In the genomic region with DNA sequence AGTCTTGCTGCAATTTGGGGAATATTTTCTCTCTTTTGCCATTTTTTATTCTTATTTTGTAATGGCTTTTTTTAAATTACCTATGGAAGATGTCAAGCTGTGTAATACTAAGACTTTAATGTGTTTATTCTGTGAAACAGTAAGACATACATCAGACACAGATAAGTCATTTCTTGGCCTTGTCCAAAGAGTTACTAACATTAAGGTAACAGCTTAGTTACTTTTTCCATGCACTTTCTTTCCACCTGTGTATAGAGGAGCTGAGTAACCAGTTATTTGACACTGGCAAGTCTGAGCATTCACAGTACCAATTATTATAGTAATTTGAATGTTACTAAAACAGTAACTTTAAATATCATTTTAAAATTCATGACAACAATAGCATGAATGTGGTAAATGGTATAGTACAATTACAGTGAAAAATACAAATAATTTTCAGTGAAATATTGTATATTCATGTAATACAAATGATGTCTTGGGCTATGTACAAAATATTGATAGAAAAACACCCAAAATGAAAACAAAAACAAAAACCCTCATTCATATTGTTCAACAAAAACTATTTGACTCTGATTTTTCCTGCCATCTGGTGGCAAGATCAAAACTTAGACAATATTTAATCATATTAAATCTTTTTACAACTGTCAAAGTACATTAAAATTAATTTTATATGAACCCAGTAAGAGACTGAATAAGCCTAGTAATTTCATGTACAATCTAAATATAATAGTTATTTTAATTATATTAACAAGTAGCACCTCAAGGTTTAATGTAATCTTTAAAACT, we compare ENCODE assay signal across 19 cellular contexts.
DNase-seq lines count a peak whose midpoint lies in the region; ATAC-seq, FAIRE-seq and TF ChIP-seq lines count a peak whose summit lies in the region.
"Had no signal": no experiment of that assay in that cellular context is flagged by ENCODE, and none has a peak within 500 bp of the region (broad histone marks: within the 10 kb centered on the region; RNA-seq: fewer than 3 reads in every experiment).

No MANE protein-coding gene starts in this region.

- H2AFZ ChIP-seq in HCT116 (ENCODE audit: low read depth, low read length, poor library complexity, severe bottlenecking) (peak overlapping the region; percentile 81), hepatocyte (no peak overlapping the region)

- peak; percentile 24; the same call in 1 of the 3 replicates for TF ChIP-seq CTCF in A549 (IDR thresholded peaks at IDR 0.05)
- TF ChIP-seq CTCF in HCT116 (IDR thresholded peaks at IDR 0.05 in 2 of 3, conservative IDR thresholded peaks at IDR 0.05 in 1 of 3; ENCODE audit: borderline replicate concordance in 1 of 3, insufficient read depth in 1 of 3, low read depth in 2 of 3, low read length in 2 of 3): peak; percentile 11 to 26 (median 22); a peak in 3 of 6 replicates
- peak; percentile 51 for TF ChIP-seq CTCF in VCaP (conservative IDR thresholded peaks at IDR 0.05)
- peak; percentile 20 for TF ChIP-seq CTCF in hepatocyte (IDR thresholded peaks at IDR 0.05; ENCODE audit: poor library complexity)

- H3K4me2 ChIP-seq in A549 (no peak overlapping the region), HCT116 (ENCODE audit: low read length) (no peak overlapping the region), hepatocyte (no peak overlapping the region)

- H3K9me3 Mint-ChIP-seq in activated T-cell treated with anti-CD3 and anti-CD28 coated beads, Interleukin-2, amount 50 U/mL, for 4 hours: no peaks in the 10 kb centered on the region
- peaks cover 0 to 10% (median 6%) of the 10 kb centered on the region in 6 donors for H3K9me3 Mint-ChIP-seq in immature natural killer cell
- H3K9me3 Mint-ChIP-seq: activated naive CD8-positive, alpha-beta T cell treated with anti-CD3 and anti-CD28 coated beads for 36 hours; naive thymus-derived CD4-positive, alpha-beta T cell had no signal

- H3K4me3 ChIP-seq in A549 (no peak overlapping the region), HCT116 (replicated peaks in 1 of 2; ENCODE audit: low read depth in 1 of 2, low read length in 2 of 2) (no peak overlapping the region), hepatocyte (no peak overlapping the region)

- H3K27ac Mint-ChIP-seq in immature natural killer cell: no peak overlapping the region
- H3K27ac Mint-ChIP-seq: activated naive CD8-positive, alpha-beta T cell treated with anti-CD3 and anti-CD28 coated beads for 36 hours; activated T-cell treated with anti-CD3 and anti-CD28 coated beads, Interleukin-2, amount 50 U/mL, for 72 hours; naive thymus-derived CD4-positive, alpha-beta T cell had no signal

- H3K36me3 ChIP-seq in HCT116 (ENCODE audit: control insufficient read depth in 1 of 2, insufficient read depth in 2 of 2, low read length in 2 of 2) (no peaks in the 10 kb centered on the region), hepatocyte (replicated peaks; ENCODE audit: insufficient read depth, low read depth) (no peaks in the 10 kb centered on the region)

- POLR2A ChIA-PET in A549 (lab: Yijun Ruan, JAX) (no interaction called here), HCT116 (lab: Charles Lee) (no interaction called here)

- DNase-seq in A549 (ENCODE audit: low read depth in 1 of 2, low spot score in 1 of 2) (no peak), HCT116 (ENCODE audit: low read depth, low spot score) (no peak), hepatocyte (ENCODE audit: low spot score) (no peak), immature natural killer cell (no peak), iPS-NIHi11 (ENCODE audit: low spot score) (no peak)
- no peak for DNase-seq in activated CD4-positive, alpha-beta T cell treated with anti-CD3 and anti-CD28 coated beads for 4 hours
- no peak for DNase-seq in activated T-cell treated with anti-CD3 and anti-CD28 coated beads, Interleukin-2, amount 50 U/mL, for 4 hours
- DNase-seq: activated CD4-positive, alpha-beta T cell treated with anti-CD3 and anti-CD28 coated beads, Interleukin-2, amount 50 U/mL, for 48 hours; activated naive CD8-positive, alpha-beta T cell treated with anti-CD3 and anti-CD28 coated beads for 36 hours; activated T-cell treated with anti-CD3 and anti-CD28 coated beads, Interleukin-2, amount 50 U/mL, for 72 hours; Calu3; effector CD8-positive, alpha-beta T cell; GDM1; Karpas-422; naive thymus-derived CD4-positive, alpha-beta T cell; NCI-H446; stimulated activated naive CD8-positive, alpha-beta T cell treated with anti-CD3 and anti-CD28 coated beads, Interleukin-15, Interleukin-2, amounts not matched to agents 100 U/mL and 50 U/mL, for 24 hours had no signal

- no peaks in the 10 kb centered on the region for H3K27me3 Mint-ChIP-seq in activated T-cell treated with anti-CD3 and anti-CD28 coated beads, Interleukin-2, amount 50 U/mL, for 4 hours (ENCODE audit: low read depth)
- peaks cover 0 to 1% (median 0%) of the 10 kb centered on the region in 3 donors for H3K27me3 Mint-ChIP-seq in immature natural killer cell (ENCODE audit: low read depth in 3 of 3)
- H3K27me3 Mint-ChIP-seq: activated naive CD8-positive, alpha-beta T cell treated with anti-CD3 and anti-CD28 coated beads for 36 hours; naive thymus-derived CD4-positive, alpha-beta T cell had no signal

- H3K4me1 ChIP-seq in A549 (peaks cover 13% of the 10 kb centered on the region), HCT116 (ENCODE audit: control insufficient read depth in 1 of 2, insufficient read depth in 2 of 2, low read length in 2 of 2) (no peaks in the 10 kb centered on the region), hepatocyte (ENCODE audit: insufficient read depth) (no peaks in the 10 kb centered on the region)

- H3K9me2 ChIP-seq in HCT116 (ENCODE audit: insufficient read depth) (0 out of 2 replicates have a peak, but pooled peaks cover 2% of the 10 kb centered on the region), hepatocyte (replicated peaks; ENCODE audit: insufficient read depth) (no peaks in the 10 kb centered on the region)

- CTCF ChIA-PET in A549 (lab: Yijun Ruan, JAX) (no interaction called here), HCT116 (lab: Charles Lee) (interaction anchor here (0.9 to 2.8 kb wide), 3 partner anchors 267 to 518 kb away, joined by 3 to 9 read pairs (median 3); no protein-coding TSS in a partner anchor)

- no peak for FAIRE-seq in A549 (lab: Jason Lieb, UNC)
- FAIRE-seq: H1 had no signal

- TF ChIP-seq RAD21 in A549 (conservative IDR thresholded peaks at IDR 0.05 in 1 of 2, IDR thresholded peaks at IDR 0.05 in 1 of 2) (peak; percentile 36 to 54), HCT116 (IDR thresholded peaks at IDR 0.05; ENCODE audit: low read depth) (peak; percentile 49; the same call in 1 of the 2 replicates)

- H3K4me3 Mint-ChIP-seq in activated T-cell treated with anti-CD3 and anti-CD28 coated beads, Interleukin-2, amount 50 U/mL, for 4 hours: no peak overlapping the region
- H3K4me3 Mint-ChIP-seq in immature natural killer cell: no peak overlapping the region
- H3K4me3 Mint-ChIP-seq: activated naive CD8-positive, alpha-beta T cell treated with anti-CD3 and anti-CD28 coated beads for 36 hours; activated T-cell treated with anti-CD3 and anti-CD28 coated beads, Interleukin-2, amount 50 U/mL, for 72 hours; naive thymus-derived CD4-positive, alpha-beta T cell had no signal

- no peak overlapping the region for H3K9ac ChIP-seq in HCT116 (ENCODE audit: low read length)

- RAD21 ChIA-PET in HCT116 (lab: Charles Lee; ENCODE audit: low non-redundant PET in 1 of 2, low total read pairs in 2 of 2, uncharacterized antibody in 2 of 2, unreplicated experiment in 2 of 2): no interaction called here

- no peak for TF ChIP-seq EP300 in A549 (IDR thresholded peaks at IDR 0.05)

- TF ChIP-seq POLR2A in A549 (IDR thresholded peaks at IDR 0.05; ENCODE audit: low read length): no peak
- TF ChIP-seq POLR2A in HCT116 (IDR thresholded peaks at IDR 0.05; ENCODE audit: borderline replicate concordance, extremely low read depth, insufficient read depth, insufficient read length): no peak

- H3K27me3 ChIP-seq in HCT116 (ENCODE audit: insufficient read depth, low read length) (no peaks in the 10 kb centered on the region), hepatocyte (no peaks in the 10 kb centered on the region)

- ATAC-seq in A549: no peak
- no peak for ATAC-seq in HCT116
- ATAC-seq in activated T-cell treated with anti-CD3 and anti-CD28 coated beads, Interleukin-2, amount 50 U/mL, for 4 hours: no peak
- ATAC-seq: activated T-cell treated with anti-CD3 and anti-CD28 coated beads, Interleukin-2, amount 50 U/mL, for 72 hours; naive thymus-derived CD4-positive, alpha-beta T cell; stimulated activated naive CD8-positive, alpha-beta T cell treated with anti-CD3 and anti-CD28 coated beads, Interleukin-15, Interleukin-2, amounts not matched to agents 100 U/mL and 50 U/mL, for 24 hours had no signal

- no peaks in the 10 kb centered on the region for H3K36me3 Mint-ChIP-seq in activated T-cell treated with anti-CD3 and anti-CD28 coated beads, Interleukin-2, amount 50 U/mL, for 4 hours (ENCODE audit: insufficient read depth)
- H3K36me3 Mint-ChIP-seq in immature natural killer cell: no peaks in the 10 kb centered on the region
- H3K36me3 Mint-ChIP-seq: activated naive CD8-positive, alpha-beta T cell treated with anti-CD3 and anti-CD28 coated beads for 36 hours; naive thymus-derived CD4-positive, alpha-beta T cell had no signal

- no peaks in the 10 kb centered on the region for H4K20me1 ChIP-seq in HCT116 (ENCODE audit: insufficient read depth)
- no peaks in the 10 kb centered on the region for H4K20me1 ChIP-seq in hepatocyte (ENCODE audit: insufficient read depth, poor library complexity, severe bottlenecking)

- no peaks in the 10 kb centered on the region for H3K9me3 ChIP-seq in A549
- no peaks in the 10 kb centered on the region for H3K9me3 ChIP-seq in HCT116 (ENCODE audit: control insufficient read depth in 1 of 2, insufficient read depth in 1 of 2, low read depth in 1 of 2, low read length in 2 of 2)
- no peaks in the 10 kb centered on the region for H3K9me3 ChIP-seq in hepatocyte (ENCODE audit: low read depth)

- intact Hi-C loops in HCT116 (cut with micrococcal nuclease): loop anchor here (2.0 kb wide), 1 partner anchor 478 kb away; no protein-coding TSS in a partner anchor

- no peaks in the 10 kb centered on the region for H3K4me1 Mint-ChIP-seq in activated T-cell treated with anti-CD3 and anti-CD28 coated beads, Interleukin-2, amount 50 U/mL, for 4 hours (ENCODE audit: low read depth)
- no peaks in the 10 kb centered on the region for H3K4me1 Mint-ChIP-seq in immature natural killer cell
- H3K4me1 Mint-ChIP-seq: activated naive CD8-positive, alpha-beta T cell treated with anti-CD3 and anti-CD28 coated beads for 36 hours; naive thymus-derived CD4-positive, alpha-beta T cell had no signal

- BruUV-seq in HCT116 (replicated peaks; lab: Mats Ljungman, UMichigan): no TSS peak

- H3K27ac ChIP-seq in A549: no peak overlapping the region
- no peak overlapping the region for H3K27ac ChIP-seq in HCT116 (ENCODE audit: low read depth, low read length)
- H3K27ac ChIP-seq in VCaP: no peak overlapping the region
- no peak overlapping the region for H3K27ac ChIP-seq in hepatocyte

- no peaks in the 10 kb centered on the region for H3K79me2 ChIP-seq in HCT116 (ENCODE audit: insufficient read depth, low read length)
- no peaks in the 10 kb centered on the region for H3K79me2 ChIP-seq in hepatocyte

TF ChIP-seq in A549, 52 proteins besides CTCF, POLR2A, EP300 and RAD21:
- TF ChIP-seq SMC3 (IDR thresholded peaks at IDR 0.05) (peak; percentile 61; the same call in 2 of the 3 replicates), NR3C1 (IDR thresholded peaks at IDR 0.05) (no peak)
TF ChIP-seq in A549: peak in this region for 1.

TF ChIP-seq in HCT116, 20 proteins besides CTCF, POLR2A, EP300 and RAD21 (continues in another document):
- TF ChIP-seq SRF (IDR thresholded peaks at IDR 0.05; ENCODE audit: low read depth) (no peak), ELF1 (IDR thresholded peaks at IDR 0.05; ENCODE audit: borderline replicate concordance, low read depth) (no peak)
